Comparison of ENCODE assay signal across 18 cellular contexts in the genomic region with DNA sequence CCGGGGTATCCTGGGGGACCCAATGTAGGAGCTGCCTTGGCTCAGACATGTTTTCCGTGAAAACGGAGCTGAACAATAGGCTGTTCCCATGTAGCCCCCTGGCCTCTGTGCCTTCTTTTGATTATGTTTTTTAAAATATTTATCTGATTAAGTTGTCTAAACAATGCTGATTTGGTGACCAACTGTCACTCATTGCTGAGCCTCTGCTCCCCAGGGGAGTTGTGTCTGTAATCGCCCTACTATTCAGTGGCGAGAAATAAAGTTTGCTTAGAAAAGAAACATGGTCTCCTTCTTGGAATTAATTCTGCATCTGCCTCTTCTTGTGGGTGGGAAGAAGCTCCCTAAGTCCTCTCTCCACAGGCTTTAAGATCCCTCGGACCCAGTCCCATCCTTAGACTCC. TPM values are rescaled to one million over a fixed set of nuclear protein-coding genes. Genes with fewer than 3 reads are reported as not detected.
DNase-seq lines count a peak whose midpoint lies in the region; ATAC-seq and TF ChIP-seq lines count a peak whose summit lies in the region.
"Had no signal": no experiment of that assay in that cellular context is flagged by ENCODE, and none has a peak within 500 bp of the region (broad histone marks: within the 10 kb centered on the region; RNA-seq: fewer than 3 reads in every experiment).

No MANE protein-coding gene starts in this region.

- H3K27me3 Mint-ChIP-seq in activated naive CD4-positive, alpha-beta T cell treated with anti-CD3 and anti-CD28 coated beads, Interleukin-2, amount 50 U/mL, for 24 hours, result no peaks in the 10 kb centered on the region
- H3K27me3 Mint-ChIP-seq in stimulated activated memory B cell treated with anti-CD40 and anti-IgM and Interleukin-4, amounts not matched to agents 10 μg/mL and 1 μg/mL and 100 μg/mL, for 72 hours, result no peaks in the 10 kb centered on the region
- H3K27me3 Mint-ChIP-seq in endothelial cell (ENCODE audit: unreplicated experiment), result peaks cover 11% of the 10 kb centered on the region

- H3K4me1 Mint-ChIP-seq in activated naive CD4-positive, alpha-beta T cell treated with anti-CD3 and anti-CD28 coated beads, Interleukin-2, amount 50 U/mL, for 24 hours, result peaks cover 80% of the 10 kb centered on the region
- H3K4me1 Mint-ChIP-seq in stimulated activated memory B cell treated with anti-CD40 and anti-IgM and Interleukin-4, amounts not matched to agents 10 μg/mL and 1 μg/mL and 100 μg/mL, for 72 hours, result peaks cover 83% of the 10 kb centered on the region
- peaks cover 20% of the 10 kb centered on the region for H3K4me1 Mint-ChIP-seq in endothelial cell (ENCODE audit: unreplicated experiment)

- no peak for ATAC-seq in RWPE2 (ENCODE audit: low read depth)
- no peak for ATAC-seq in stimulated activated memory B cell treated with anti-CD40 and anti-IgM and Interleukin-4, amounts not matched to agents 10 μg/mL and 1 μg/mL and 100 μg/mL, for 72 hours
- ATAC-seq in HG03432 (IDR thresholded peaks at IDR 0.05; ENCODE audit: unreplicated experiment), result no peak
- ATAC-seq: gastroesophageal sphincter, HCT116, mucosa of descending colon had no signal

- peak overlapping the region; percentile 41 for H3K27ac ChIP-seq in RWPE2 (ENCODE audit: poor library complexity, severe bottlenecking)
- peak overlapping the region; percentile 95 for H3K27ac ChIP-seq in effector memory CD4-positive, alpha-beta T cell (ENCODE audit: insufficient read depth, low read length, poor library complexity, severe bottlenecking)
- H3K27ac ChIP-seq: cardiac muscle cell, gastroesophageal sphincter, testis had no signal

- no peaks in the 10 kb centered on the region for H3K9me3 ChIP-seq in RWPE2 (ENCODE audit: severe bottlenecking)
- H3K9me3 ChIP-seq in effector memory CD4-positive, alpha-beta T cell (ENCODE audit: control insufficient read depth, low read length), result no peaks in the 10 kb centered on the region
- H3K9me3 ChIP-seq: gastroesophageal sphincter, mucosa of descending colon, testis had no signal

- H3K4me3 ChIP-seq in RWPE2 (ENCODE audit: severe bottlenecking), result no peak overlapping the region
- peak overlapping the region; percentile 91 for H3K4me3 ChIP-seq in effector memory CD4-positive, alpha-beta T cell (ENCODE audit: insufficient read depth, low read depth, low read length, poor library complexity, severe bottlenecking)
- H3K4me3 ChIP-seq: cardiac muscle cell, gastroesophageal sphincter, mucosa of descending colon, testis had no signal

- no peak for DNase-seq in activated naive CD4-positive, alpha-beta T cell treated with anti-CD3 and anti-CD28 coated beads, Interleukin-2, amount 50 U/mL, for 16 hours
- no peak for DNase-seq in RWPE2 (ENCODE audit: low spot score)
- DNase-seq in effector memory CD4-positive, alpha-beta T cell, result no peak
- no peak for DNase-seq in endothelial cell (ENCODE audit: low spot score)
- no peak for DNase-seq in middle frontal gyrus (ENCODE audit: extremely low spot score, low spot score)
- DNase-seq: activated effector memory CD4-positive, alpha-beta T cell treated with anti-CD3 and anti-CD28 coated beads, Interleukin-2, amount 50 U/mL, for 16 hours; KBM-7; mucosa of descending colon; NCI-H146; testis had no signal

- no peak for TF ChIP-seq CTCF in RWPE2 (IDR thresholded peaks at IDR 0.05; ENCODE audit: poor library complexity, severe bottlenecking)
- TF ChIP-seq CTCF in endothelial cell (IDR thresholded peaks at IDR 0.05; ENCODE audit: unreplicated experiment), result no peak

- H3K9me3 Mint-ChIP-seq in activated naive CD4-positive, alpha-beta T cell treated with anti-CD3 and anti-CD28 coated beads, Interleukin-2, amount 50 U/mL, for 24 hours, result no peaks in the 10 kb centered on the region
- H3K9me3 Mint-ChIP-seq in stimulated activated memory B cell treated with anti-CD40 and anti-IgM and Interleukin-4, amounts not matched to agents 10 μg/mL and 1 μg/mL and 100 μg/mL, for 72 hours, result no peaks in the 10 kb centered on the region
- no peaks in the 10 kb centered on the region for H3K9me3 Mint-ChIP-seq in endothelial cell (ENCODE audit: unreplicated experiment)

- peak overlapping the region; percentile 38 for H3K27ac Mint-ChIP-seq in activated naive CD4-positive, alpha-beta T cell treated with anti-CD3 and anti-CD28 coated beads, Interleukin-2, amount 50 U/mL, for 24 hours
- peak overlapping the region; percentile 96 for H3K27ac Mint-ChIP-seq in stimulated activated memory B cell treated with anti-CD40 and anti-IgM and Interleukin-4, amounts not matched to agents 10 μg/mL and 1 μg/mL and 100 μg/mL, for 72 hours
- no peak overlapping the region for H3K27ac Mint-ChIP-seq in endothelial cell (ENCODE audit: unreplicated experiment)

- H3K36me3 Mint-ChIP-seq in activated naive CD4-positive, alpha-beta T cell treated with anti-CD3 and anti-CD28 coated beads, Interleukin-2, amount 50 U/mL, for 24 hours, result peaks cover 43% of the 10 kb centered on the region
- H3K36me3 Mint-ChIP-seq in stimulated activated memory B cell treated with anti-CD40 and anti-IgM and Interleukin-4, amounts not matched to agents 10 μg/mL and 1 μg/mL and 100 μg/mL, for 72 hours, result peaks cover 46% of the 10 kb centered on the region
- H3K36me3 Mint-ChIP-seq in endothelial cell (ENCODE audit: low read depth, unreplicated experiment), result no peaks in the 10 kb centered on the region

- no peaks in the 10 kb centered on the region for H3K27me3 ChIP-seq in RWPE2 (ENCODE audit: insufficient read depth, poor library complexity, severe bottlenecking)
- no peaks in the 10 kb centered on the region for H3K27me3 ChIP-seq in effector memory CD4-positive, alpha-beta T cell (replicated peaks; ENCODE audit: control insufficient read depth, insufficient read depth, low read length, poor library complexity, severe bottlenecking)
- H3K27me3 ChIP-seq: cardiac muscle cell, testis had no signal

- H3K4me1 ChIP-seq in RWPE2 (ENCODE audit: insufficient read depth, poor library complexity, severe bottlenecking), result peaks cover 12% of the 10 kb centered on the region
- peaks cover 64% of the 10 kb centered on the region for H3K4me1 ChIP-seq in effector memory CD4-positive, alpha-beta T cell (ENCODE audit: control insufficient read depth, insufficient read depth, low read length, poor library complexity, severe bottlenecking)
- H3K4me1 ChIP-seq: testis had no signal

- H3K36me3 ChIP-seq in RWPE2 (ENCODE audit: low read depth), result no peaks in the 10 kb centered on the region
- H3K36me3 ChIP-seq in effector memory CD4-positive, alpha-beta T cell (ENCODE audit: control insufficient read depth, insufficient read depth, low read length), result peaks cover 9% of the 10 kb centered on the region
- H3K36me3 ChIP-seq: cardiac muscle cell, gastroesophageal sphincter had no signal

- H3K4me3 Mint-ChIP-seq in activated naive CD4-positive, alpha-beta T cell treated with anti-CD3 and anti-CD28 coated beads, Interleukin-2, amount 50 U/mL, for 24 hours, result peak overlapping the region; percentile 99
- H3K4me3 Mint-ChIP-seq in stimulated activated memory B cell treated with anti-CD40 and anti-IgM and Interleukin-4, amounts not matched to agents 10 μg/mL and 1 μg/mL and 100 μg/mL, for 72 hours, result peak overlapping the region; percentile 92
- no peak overlapping the region for H3K4me3 Mint-ChIP-seq in endothelial cell (ENCODE audit: unreplicated experiment)

RNA-seq across cellular contexts. Expression of a gene that starts 2.7 kb away (rescaled TPM):
- not detected for total RNA-seq in endothelial cell (ENCODE audit: unreplicated experiment)
- total RNA-seq: cardiac muscle cell, NCI-H460 had no signal

RNA-seq across cellular contexts. Expression of a gene that starts 4.2 kb away (rescaled TPM):
- total RNA-seq in endothelial cell (ENCODE audit: unreplicated experiment), result not detected
- total RNA-seq: cardiac muscle cell, NCI-H460 had no signal

RNA-seq across cellular contexts. Expression of a gene that starts 6.0 kb away (rescaled TPM):
- total RNA-seq in endothelial cell (ENCODE audit: unreplicated experiment), result not detected
- total RNA-seq: cardiac muscle cell, gastroesophageal sphincter, NCI-H460, posterior vena cava had no signal

RNA-seq across cellular contexts. Expression of a gene that starts 8.0 kb away (rescaled TPM):
- total RNA-seq in endothelial cell (ENCODE audit: unreplicated experiment), result 1.7 TPM
- total RNA-seq: cardiac muscle cell, NCI-H460 had no signal

RNA-seq across cellular contexts. Expression of a gene that starts 14.7 kb away (rescaled TPM):
- not detected for total RNA-seq in endothelial cell (ENCODE audit: unreplicated experiment)
- total RNA-seq: cardiac muscle cell, gastroesophageal sphincter, NCI-H460, posterior vena cava had no signal
